Comparison of ENCODE assay signal across 15 cellular contexts in the genomic region with DNA sequence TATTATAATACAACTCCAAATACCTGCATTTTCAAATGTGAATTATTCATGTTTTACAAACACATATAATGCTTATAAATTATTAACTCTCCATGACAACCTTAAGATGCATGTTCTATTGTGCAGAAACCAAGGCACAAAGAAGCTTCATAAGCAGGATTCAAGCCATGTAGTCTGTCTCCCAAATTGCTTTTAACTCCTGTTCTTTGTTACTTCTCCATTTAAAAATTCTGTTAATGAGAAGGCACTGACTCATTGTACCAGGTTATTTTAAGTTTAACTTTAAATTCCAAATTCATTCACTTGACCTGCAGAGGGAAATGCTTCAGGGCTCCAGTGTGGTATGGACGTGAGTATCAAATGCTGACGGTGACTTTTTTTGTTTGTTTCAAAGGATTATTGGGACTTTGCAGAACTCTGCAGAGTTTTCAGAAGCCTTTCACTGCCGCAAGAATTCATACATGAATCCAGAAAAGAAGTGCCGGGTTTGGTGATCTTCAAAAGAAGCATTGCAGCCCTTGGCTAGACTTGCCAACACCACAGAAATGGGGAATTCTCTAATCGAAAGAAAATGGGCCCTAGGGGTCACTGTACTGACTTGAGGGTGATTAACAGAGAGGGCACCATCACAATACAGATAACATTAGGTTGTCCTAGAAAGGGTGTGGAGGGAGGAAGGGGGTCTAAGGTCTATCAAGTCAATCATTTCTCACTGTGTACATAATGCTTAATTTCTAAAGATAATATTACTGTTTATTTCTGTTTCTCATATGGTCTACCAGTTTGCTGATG.
"Had no signal": no experiment of that assay in that cellular context is flagged by ENCODE, and none has a peak within 500 bp of the region (broad histone marks: within the 10 kb centered on the region; RNA-seq: fewer than 3 reads in every experiment).

No MANE protein-coding gene starts in this region.

- H3K9me3 Mint-ChIP-seq: naive thymus-derived CD4-positive, alpha-beta T cell; type B pancreatic cell had no signal

- H3K27me3 ChIP-seq: esophagus squamous epithelium, gastroesophageal sphincter, right atrium auricular region had no signal

- H3K4me1 ChIP-seq: esophagus squamous epithelium, gastroesophageal sphincter, right atrium auricular region had no signal

- H3K36me3 ChIP-seq: esophagus squamous epithelium, gastroesophageal sphincter, right atrium auricular region had no signal

- H3K36me3 Mint-ChIP-seq: naive thymus-derived CD4-positive, alpha-beta T cell; type B pancreatic cell had no signal

- ATAC-seq: effector memory CD8-positive, alpha-beta T cell; gastroesophageal sphincter; naive thymus-derived CD4-positive, alpha-beta T cell had no signal

- H3K4me3 Mint-ChIP-seq: effector memory CD8-positive, alpha-beta T cell; naive thymus-derived CD4-positive, alpha-beta T cell; type B pancreatic cell had no signal

- DNase-seq: cortex of kidney; effector memory CD8-positive, alpha-beta T cell; esophagus squamous epithelium; foreskin fibroblast; glutamatergic neuron; kidney glomerular epithelial cell; mammary epithelial cell; naive thymus-derived CD4-positive, alpha-beta T cell; posterior cingulate gyrus; small intestine; stimulated activated CD4-positive, alpha-beta T cell treated with anti-CD3 and anti-CD28 coated beads, Interleukin-12 subunit alpha, Interleukin-12 subunit beta, amount 100 ng/mL, for 4 hours; stimulated activated naive CD4-positive, alpha-beta T cell treated with Interleukin-2 at 50 U/mL for 16 hours had no signal

- H3K4me3 ChIP-seq: esophagus squamous epithelium, gastroesophageal sphincter, right atrium auricular region had no signal

- H3K27me3 Mint-ChIP-seq: effector memory CD8-positive, alpha-beta T cell; type B pancreatic cell had no signal

- H3K9me3 ChIP-seq: esophagus squamous epithelium, gastroesophageal sphincter, right atrium auricular region had no signal

- H3K27ac ChIP-seq: esophagus squamous epithelium, gastroesophageal sphincter, right atrium auricular region had no signal

- H3K27ac Mint-ChIP-seq: effector memory CD8-positive, alpha-beta T cell; naive thymus-derived CD4-positive, alpha-beta T cell; type B pancreatic cell had no signal
